Comparison of ENCODE assay signal across 19 cellular contexts in genomic region chr3:53225651-53226050, GRCh38.
"Had no signal": no experiment of that assay in that cellular context is flagged by ENCODE, and none has a peak within 500 bp of the region (broad histone marks: within the 10 kb centered on the region; RNA-seq: fewer than 3 reads in every experiment).

No MANE protein-coding gene starts in this region.

- H3K27ac ChIP-seq: epithelial cell of prostate, esophagus muscularis mucosa, parathyroid adenoma, psoas muscle, sigmoid colon, skin epidermis, testis, tibial nerve had no signal

- DNase-seq: effector memory CD4-positive, alpha-beta T cell; left colon; mesendoderm; naive B cell; retina; sigmoid colon; stimulated activated CD4-positive, alpha-beta T cell treated with anti-CD3 and anti-CD28 coated beads, Interleukin-2, amount 100 ng/mL, for 24 hours; stimulated activated CD4-positive, alpha-beta T cell treated with anti-CD3 and anti-CD28 coated beads, Interleukin-4, amount 100 ng/mL, for 4 hours; stimulated activated naive B cell treated with anti-CD40 and anti-IgM and Interleukin-4, amounts not matched to agents 10 μg/mL and 1 μg/mL and 100 μg/mL, for 72 hours; stimulated activated naive CD8-positive, alpha-beta T cell treated with anti-CD3 and anti-CD28 coated beads, Interleukin-15, amount 100 ng/mL, for 72 hours; testis had no signal

- H3K4me1 ChIP-seq: esophagus muscularis mucosa, gastroesophageal sphincter, parathyroid adenoma, psoas muscle, sigmoid colon, testis, tibial nerve had no signal

- FAIRE-seq: endometrium had no signal

- H3K27me3 ChIP-seq: esophagus muscularis mucosa, gastroesophageal sphincter, sigmoid colon, testis, tibial nerve had no signal

- H3K4me3 ChIP-seq: esophagus muscularis mucosa, gastroesophageal sphincter, psoas muscle, sigmoid colon, skin epidermis, testis, tibial nerve had no signal

- H3K9me3 ChIP-seq: esophagus muscularis mucosa, gastroesophageal sphincter, psoas muscle, sigmoid colon, testis, tibial nerve had no signal

- H3K9ac ChIP-seq: parathyroid adenoma had no signal

- H2AFZ ChIP-seq: parathyroid adenoma had no signal

- ATAC-seq: gastroesophageal sphincter; left colon; psoas muscle; stimulated activated naive B cell treated with anti-CD40 and anti-IgM and Interleukin-4, amounts not matched to agents 10 μg/mL and 1 μg/mL and 100 μg/mL, for 72 hours; stimulated activated naive CD8-positive, alpha-beta T cell treated with anti-CD3 and anti-CD28 coated beads, Interleukin-15, amount 100 ng/mL, for 72 hours had no signal

- H3K79me2 ChIP-seq: parathyroid adenoma had no signal
